Comparison of ENCODE assay signal across 1 cellular context in genomic region chr1:68232354-68233148, GRCh38.
TF ChIP-seq lines count a peak whose summit lies in the region.

Gene WLS (minus strand): TSS chr1:68232523. CDS start chr1:68232299, 224 bp downstream.

TF ChIP-seq in WTC11, 78 proteins besides CTCF, POLR2A, EP300 and RAD21 (continued from another document):
- TF ChIP-seq STAT6 (CRISPR knock-in tag; conservative IDR thresholded peaks at IDR 0.05; ENCODE audit: low read depth) (no peak), E2F1 (CRISPR knock-in tag; IDR thresholded peaks at IDR 0.05) (no peak), HMGA2 (CRISPR knock-in tag; IDR thresholded peaks at IDR 0.05) (no peak), E2F5 (CRISPR knock-in tag; IDR thresholded peaks at IDR 0.05) (no peak), NFYB (CRISPR knock-in tag; conservative IDR thresholded peaks at IDR 0.05; ENCODE audit: low read depth) (no peak), SMAD3 (CRISPR knock-in tag; IDR thresholded peaks at IDR 0.05; ENCODE audit: borderline replicate concordance) (no peak), ZMAT4 (CRISPR knock-in tag; IDR thresholded peaks at IDR 0.05) (no peak), GTF2I (CRISPR knock-in tag; conservative IDR thresholded peaks at IDR 0.05) (no peak), PRDM15 (CRISPR knock-in tag; IDR thresholded peaks at IDR 0.05) (peak; percentile 68; the same call in 1 of the 2 replicates), E2F4 (CRISPR knock-in tag; IDR thresholded peaks at IDR 0.05; ENCODE audit: borderline replicate concordance, low read depth) (no peak), MYBL2 (CRISPR knock-in tag; IDR thresholded peaks at IDR 0.05) (no peak), CREM (CRISPR knock-in tag; IDR thresholded peaks at IDR 0.05) (no peak), ZNF317 (CRISPR knock-in tag; IDR thresholded peaks at IDR 0.05; ENCODE audit: borderline replicate concordance, low read depth) (no peak), FOXP4 (CRISPR knock-in tag; IDR thresholded peaks at IDR 0.05) (no peak), USF2 (CRISPR knock-in tag; IDR thresholded peaks at IDR 0.05) (peak; percentile 89), NFE2L1 (CRISPR knock-in tag; IDR thresholded peaks at IDR 0.05) (no peak), AFF4 (CRISPR knock-in tag; IDR thresholded peaks at IDR 0.05; ENCODE audit: borderline replicate concordance) (no peak), FOXK1 (CRISPR knock-in tag; IDR thresholded peaks at IDR 0.05) (no peak), NR1H2 (CRISPR knock-in tag; IDR thresholded peaks at IDR 0.05) (no peak), ZBTB21 (CRISPR knock-in tag; IDR thresholded peaks at IDR 0.05; ENCODE audit: borderline replicate concordance) (no peak), ZSCAN18 (CRISPR knock-in tag; IDR thresholded peaks at IDR 0.05) (no peak), AR (CRISPR knock-in tag; IDR thresholded peaks at IDR 0.05) (no peak), ATF3 (CRISPR knock-in tag; conservative IDR thresholded peaks at IDR 0.05) (no peak), GABPB1 (CRISPR knock-in tag; IDR thresholded peaks at IDR 0.05) (no peak), ZNF416 (CRISPR knock-in tag; IDR thresholded peaks at IDR 0.05) (no peak), TEAD4 (CRISPR knock-in tag; IDR thresholded peaks at IDR 0.05) (no peak), TP53 (CRISPR knock-in tag; IDR thresholded peaks at IDR 0.05) (no peak)
TF ChIP-seq in WTC11: peak in this region for 4.
